Comparison of ENCODE assay signal across 8 cellular contexts in the genomic region with DNA sequence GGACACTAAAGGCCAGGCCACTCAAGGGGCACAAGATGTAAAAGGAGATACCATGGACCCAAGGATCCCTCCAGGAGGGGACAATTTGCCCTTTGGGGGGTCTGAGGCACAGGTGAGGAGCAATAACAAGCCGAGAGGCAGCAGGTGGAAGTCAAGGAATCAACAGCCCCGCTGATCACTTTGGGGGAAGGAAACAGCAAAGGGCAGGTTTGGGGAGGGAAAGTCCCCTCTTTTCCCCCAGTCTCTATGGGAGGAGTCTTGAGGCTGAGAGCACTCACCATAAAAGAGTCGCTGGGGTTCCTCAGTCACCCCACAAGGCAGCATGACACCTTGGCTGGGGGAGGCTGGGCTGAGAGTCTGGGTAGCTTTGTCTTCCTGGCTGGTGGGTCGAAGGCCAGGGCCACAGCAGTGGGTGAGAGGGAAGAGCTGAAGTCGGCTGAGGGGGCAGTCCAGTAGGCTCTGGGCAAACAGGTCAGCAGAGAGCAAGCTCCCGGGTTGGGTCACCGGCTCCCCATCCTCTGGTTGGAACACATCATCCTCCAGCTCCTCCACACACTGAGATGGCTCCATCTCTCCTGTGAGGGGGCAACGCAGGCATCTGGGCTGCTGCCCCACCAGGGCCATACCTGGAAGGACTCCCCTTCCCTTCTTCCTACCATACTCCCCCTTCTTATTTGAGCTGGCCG. TPM values are rescaled to one million over a fixed set of nuclear protein-coding genes. Genes with fewer than 3 reads are reported as not detected.
DNase-seq lines count a peak whose midpoint lies in the region; ATAC-seq and TF ChIP-seq lines count a peak whose summit lies in the region.

No MANE protein-coding gene starts in this region.

- peak overlapping the region; percentile 2 for H2BK120ac ChIP-seq in mesenchymal stem cell (ENCODE audit: low read depth, low read length)

- H3K9ac ChIP-seq in mesenchymal stem cell (ENCODE audit: low read length): no peak overlapping the region

- no peak overlapping the region for H3K23ac ChIP-seq in mesenchymal stem cell (ENCODE audit: low read length in 2 of 2)

- peak overlapping the region in 1 of 2 experiments; percentile 39 for H3K14ac ChIP-seq in mesenchymal stem cell (ENCODE audit: low read length in 2 of 2)

- H4K91ac ChIP-seq in mesenchymal stem cell (ENCODE audit: low read length): peak overlapping the region; percentile 43

- peak overlapping the region; percentile 44 for H2BK15ac ChIP-seq in mesenchymal stem cell (ENCODE audit: low read depth, poor library complexity, severe bottlenecking)

- H4K8ac ChIP-seq in mesenchymal stem cell (ENCODE audit: low read length): peak overlapping the region; percentile 8

- no peaks in the 10 kb centered on the region for H3K9me3 ChIP-seq in mesenchymal stem cell (ENCODE audit: control insufficient read depth, low read length)
- no peaks in the 10 kb centered on the region for H3K9me3 ChIP-seq in tibial artery

- H3K4ac ChIP-seq in mesenchymal stem cell (ENCODE audit: low read depth in 1 of 2, low read length in 2 of 2): peak overlapping the region; percentile 34 to 38

- no peak overlapping the region for H2BK5ac ChIP-seq in mesenchymal stem cell (ENCODE audit: low read depth, low read length, poor library complexity, severe bottlenecking)

- no peak for TF ChIP-seq CTCF in tibial artery (IDR thresholded peaks at IDR 0.05)
- no peak for TF ChIP-seq CTCF in omental fat pad (IDR thresholded peaks at IDR 0.05)

- ATAC-seq in omental fat pad (ENCODE audit: low FRiP score): no peak

- H3K27me3 ChIP-seq in mesenchymal stem cell (ENCODE audit: control insufficient read depth in 1 of 2, insufficient read depth in 1 of 2, low read length in 2 of 2): peaks cover 0 to 7% of the 10 kb centered on the region in 2 experiments
- H3K27me3 ChIP-seq in tibial artery: no peaks in the 10 kb centered on the region

- H3K4me1 ChIP-seq in mesenchymal stem cell (ENCODE audit: control insufficient read depth, insufficient read depth, low read depth, low read length) (peaks cover 57% of the 10 kb centered on the region), tibial artery (peaks cover 12 to 83% (median 67%) of the 10 kb centered on the region in 4 donors)

- peaks cover 18% of the 10 kb centered on the region for H3K79me1 ChIP-seq in mesenchymal stem cell (replicated peaks; ENCODE audit: low read length, poor library complexity, severe bottlenecking)

- H2AFZ ChIP-seq in mesenchymal stem cell (ENCODE audit: low read depth, low read length): no peak overlapping the region

- 89% methylated on average over 9 of the region's 9 CpGs for WGBS in mesenchymal stem cell

- intact Hi-C loops in tibial artery (cut with DNase I; ENCODE audit: low total_unique reads): loop anchor here (2.0 to 10.0 kb wide), 3 partner anchors 37 to 1149 kb away; no protein-coding TSS in a partner anchor
- intact Hi-C loops in head of caudate nucleus (cut with DNase I): loop anchor here (5.0 to 10.0 kb wide), 3 partner anchors 38 to 61 kb away; a partner anchor contains a TSS

- peak; percentile 72 for DNase-seq in activated CD8-positive, alpha-beta memory T cell treated with anti-CD3 and anti-CD28 coated beads for 24 hours
- DNase-seq in activated CD8-positive, alpha-beta memory T cell treated with anti-CD3 and anti-CD28 coated beads, Interleukin-2, amount 50 U/mL, for 48 hours: no peak
- peak; percentile 39 for DNase-seq in activated CD4-positive, CD25-positive, alpha-beta regulatory T cell treated with anti-CD3 and anti-CD28 coated beads, Interleukin-2, amount 50 U/mL, for 72 hours
- DNase-seq in mesenchymal stem cell (no peak), tibial artery (peak in 1 of 2 donors; percentile 62), head of caudate nucleus (no peak), NCI-H146 (lab: John Stamatoyannopoulos, UW) (no peak), omental fat pad (ENCODE audit: low spot score) (no peak)

- H3K4me2 ChIP-seq in mesenchymal stem cell (ENCODE audit: low read length, poor library complexity, severe bottlenecking): peak overlapping the region; percentile 11

- H3K27ac ChIP-seq in mesenchymal stem cell (ENCODE audit: low read length, poor library complexity, severe bottlenecking) (no peak overlapping the region), tibial artery (peak overlapping the region; percentile 88 to 90)

- H2BK12ac ChIP-seq in mesenchymal stem cell (ENCODE audit: low read length in 2 of 2): peak overlapping the region; percentile 3 to 86

- H2AK5ac ChIP-seq in mesenchymal stem cell (ENCODE audit: low read length, severe bottlenecking): peak overlapping the region; percentile 62

- peak overlapping the region; percentile 10 to 73 for H3K18ac ChIP-seq in mesenchymal stem cell (ENCODE audit: low read depth in 1 of 2, low read length in 2 of 2)

- peaks cover 7 to 23% of the 10 kb centered on the region in 2 experiments for H3K36me3 ChIP-seq in mesenchymal stem cell (ENCODE audit: control insufficient read depth in 1 of 2, insufficient read depth in 2 of 2, low read depth in 1 of 2, low read length in 2 of 2)
- no peaks in the 10 kb centered on the region for H3K36me3 ChIP-seq in tibial artery

- H3K4me3 ChIP-seq in mesenchymal stem cell (ENCODE audit: insufficient read depth in 1 of 2, low read depth in 1 of 2, low read length in 2 of 2) (no peak overlapping the region), tibial artery (no peak overlapping the region)

RNA-seq across cellular contexts. Expression of a gene that starts 3.0 kb away (rescaled TPM):
- 18.5 TPM for polyA plus RNA-seq in mesenchymal stem cell (2013, experiment 1 of 2)
- polyA plus RNA-seq in mesenchymal stem cell (2013, experiment 2 of 2): 17.8 TPM
- total RNA-seq in omental fat pad: 1 to 10 TPM; 3.7 to 7.7 (median 5.3) TPM

RNA-seq across cellular contexts. Expression of a gene that starts 55.2 kb away (rescaled TPM):
- polyA plus RNA-seq in mesenchymal stem cell (2013, experiment 1 of 2): 3.8 TPM
- polyA plus RNA-seq in mesenchymal stem cell (2013, experiment 2 of 2): 4.4 TPM
- 1 to 10 TPM in 2 of 4 donors, under 1 TPM in 2; 0.37 to 7.4 (median 1.5) TPM for total RNA-seq in omental fat pad

Comparison
In these comparisons a context has a peak if more than half of its experiments do, and no peak if none do; other contexts are left out.
1. DNase-seq: peak in activated CD8-positive, alpha-beta memory T cell treated with anti-CD3 and anti-CD28 coated beads for 24 hours (single experiment) and activated CD4-positive, CD25-positive, alpha-beta regulatory T cell treated with anti-CD3 and anti-CD28 coated beads, Interleukin-2, amount 50 U/mL, for 72 hours (single experiment); none in activated CD8-positive, alpha-beta memory T cell treated with anti-CD3 and anti-CD28 coated beads, Interleukin-2, amount 50 U/mL, for 48 hours (single experiment), mesenchymal stem cell (single experiment), head of caudate nucleus (0 of 42), NCI-H146 (single experiment) and omental fat pad (single experiment).